ENCODE assay signal across 21 cellular contexts in genomic region chr1:204003536-204003935, GRCh38.
DNase-seq lines count a peak whose midpoint lies in the region; ATAC-seq and TF ChIP-seq lines count a peak whose summit lies in the region.
"Had no signal": no experiment of that assay in that cellular context is flagged by ENCODE, and none has a peak within 500 bp of the region (broad histone marks: within the 10 kb centered on the region; RNA-seq: fewer than 3 reads in every experiment).

No MANE protein-coding gene starts in this region.

- H3K4me2 ChIP-seq in PC-3 (ENCODE audit: low read length), result peak overlapping the region; percentile 43; the same call in 1 of the 2 replicates

- DNase-seq in NCI-H748 (lab: John Stamatoyannopoulos, UW; ENCODE audit: unreplicated experiment), result peak; percentile 54
- DNase-seq in NCI-H748 treated with DMSO at 0.1 percent for 48 hours (lab: John Stamatoyannopoulos, UW), result no peak
- DNase-seq in PC-3, result peak; percentile 76
- peak; percentile 26 for DNase-seq in left kidney (ENCODE audit: low read depth, low spot score)
- DNase-seq in NCI-H187 treated with DMSO at 0.1 percent for 48 hours (lab: John Stamatoyannopoulos, UW), result no peak
- DNase-seq in SHP77 treated with DMSO at 0.1 percent for 48 hours (lab: John Stamatoyannopoulos, UW), result no peak
- no peak for DNase-seq in T-helper 17 cell
- DNase-seq: AML-193; C1 segment of cervical spinal cord; CD8-positive, alpha-beta memory T cell; DND-41; GM23248; HCEC 1CT; KBM-7; NCI-H1092; NCI-H1436; NCI-H1930; NCI-H82; Right ventricle myocardium superior had no signal

- no peak for TF ChIP-seq CTCF in PC-3 (conservative IDR thresholded peaks at IDR 0.05; ENCODE audit: low read depth, low read length)

- H3K36me3 Mint-ChIP-seq in T-helper 17 cell (ENCODE audit: low read depth), result peaks cover 2% of the 10 kb centered on the region

- H3K9me2 ChIP-seq in PC-3 (replicated peaks; ENCODE audit: low read length), result no peaks in the 10 kb centered on the region

- CTCF ChIA-PET in PC-3 (lab: Charles Lee), result no interaction called here

- no peak overlapping the region for H3K4me3 ChIP-seq in PC-3 (ENCODE audit: low read length)
- H3K4me3 ChIP-seq: GM23248, SK-N-MC had no signal

- no peak overlapping the region for H3K27ac ChIP-seq in PC-3 (ENCODE audit: low read length)
- H3K27ac ChIP-seq: GM23248, HL-60, SK-N-MC had no signal

- H3F3A ChIP-seq in PC-3 (ENCODE audit: low read length, unreplicated experiment), result no peaks in the 10 kb centered on the region

- H3K4me1 Mint-ChIP-seq in T-helper 17 cell, result no peaks in the 10 kb centered on the region

- POLR2A ChIA-PET in PC-3 (lab: Charles Lee; ENCODE audit: unreplicated experiment), result interaction anchor here (0.6 kb wide), 1 partner anchor 116 kb away, joined by 4 read pairs; no protein-coding TSS in a partner anchor

- no peak overlapping the region for H3K27ac Mint-ChIP-seq in T-helper 17 cell
- H3K27ac Mint-ChIP-seq: CD8-positive, alpha-beta memory T cell had no signal

- 0 out of 2 replicates have a peak, but pooled peaks have one; percentile 31 for ATAC-seq in PC-3
- no peak for ATAC-seq in T-helper 17 cell

- no peaks in the 10 kb centered on the region for H3K27me3 ChIP-seq in PC-3 (ENCODE audit: low read length)

- H3K36me3 ChIP-seq in PC-3 (ENCODE audit: low read depth, low read length), result no peaks in the 10 kb centered on the region

- no peaks in the 10 kb centered on the region for H3K79me2 ChIP-seq in PC-3 (ENCODE audit: low read length)

- no peak overlapping the region for H3K9ac ChIP-seq in PC-3 (ENCODE audit: low read length)
- H3K9ac ChIP-seq: GM23248 had no signal

- no peaks in the 10 kb centered on the region for H4K20me1 ChIP-seq in PC-3 (ENCODE audit: low read length)

- intact Hi-C loops in PC-3 (cut with micrococcal nuclease), result no loop called here

- BruUV-seq in PC-3 (replicated peaks; lab: Mats Ljungman, UMichigan), result no TSS peak

- H3K9me3 ChIP-seq in PC-3 (ENCODE audit: low read length) (no peaks in the 10 kb centered on the region), T-helper 17 cell (ENCODE audit: control insufficient read depth, low read length, poor library complexity, severe bottlenecking) (no peaks in the 10 kb centered on the region)

- H3K27me3 Mint-ChIP-seq in T-helper 17 cell, result peaks cover 26% of the 10 kb centered on the region

- no peak overlapping the region for H3K4me3 Mint-ChIP-seq in T-helper 17 cell
- H3K4me3 Mint-ChIP-seq: CD8-positive, alpha-beta memory T cell had no signal

- H2AFZ ChIP-seq in PC-3 (ENCODE audit: low read length), result no peak overlapping the region
- H2AFZ ChIP-seq: GM23248 had no signal

- peaks cover 11% of the 10 kb centered on the region for H3K4me1 ChIP-seq in PC-3 (ENCODE audit: insufficient read depth, low read length)

Comparison
In these comparisons a context has a peak if more than half of its experiments do, and no peak if none do; other contexts are left out.
1. DNase-seq: peak in NCI-H748 (single experiment), PC-3 (single experiment) and left kidney (single experiment); none in NCI-H748 treated with DMSO at 0.1 percent for 48 hours (single experiment), NCI-H187 treated with DMSO at 0.1 percent for 48 hours (single experiment), SHP77 treated with DMSO at 0.1 percent for 48 hours (single experiment) and T-helper 17 cell (0 of 3).